Comparison of ENCODE assay signal across 25 cellular contexts in the genomic region with DNA sequence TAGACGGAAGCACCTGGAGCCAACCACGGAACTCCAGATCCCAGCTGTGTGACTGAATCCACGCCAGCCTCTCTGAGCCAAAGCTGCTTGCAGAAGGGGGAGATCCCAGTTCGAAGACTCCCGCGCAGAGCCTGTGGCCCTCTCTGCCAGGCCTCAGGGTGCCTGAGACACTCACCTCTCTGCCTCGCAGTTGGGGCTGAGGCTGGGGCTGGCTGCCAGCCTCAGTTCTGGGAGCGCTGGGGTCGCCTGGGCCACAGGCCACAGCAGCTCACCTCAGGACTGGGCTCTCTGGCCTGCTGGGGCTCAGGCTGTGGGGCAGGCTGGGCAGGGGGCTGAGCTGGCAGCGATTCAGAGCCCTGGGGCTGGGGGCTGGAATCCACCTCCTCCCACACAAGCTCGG. TPM values are rescaled to one million over a fixed set of nuclear protein-coding genes. Genes with fewer than 3 reads are reported as not detected.
DNase-seq lines count a peak whose midpoint lies in the region; ATAC-seq and TF ChIP-seq lines count a peak whose summit lies in the region.
"Had no signal": no experiment of that assay in that cellular context is flagged by ENCODE, and none has a peak within 500 bp of the region (broad histone marks: within the 10 kb centered on the region; RNA-seq: fewer than 3 reads in every experiment).

No MANE protein-coding gene starts in this region.

- no peak overlapping the region for H3K4ac ChIP-seq in neuronal stem cell (ENCODE audit: low read length)

- H3K9ac ChIP-seq in NT2/D1 (ENCODE audit: insufficient read length, low read depth): peak overlapping the region; percentile 12
- no peak overlapping the region for H3K9ac ChIP-seq in iPS-15b (ENCODE audit: low read depth, low read length)
- peak overlapping the region; percentile 17 for H3K9ac ChIP-seq in neuronal stem cell (ENCODE audit: low read depth, low read length, poor library complexity)

- H4K91ac ChIP-seq in neuronal stem cell (ENCODE audit: low read depth, low read length, poor library complexity): no peak overlapping the region

- H3K9me3 ChIP-seq in NT2/D1 (ENCODE audit: insufficient read depth, low read length) (no peaks in the 10 kb centered on the region), iPS-15b (ENCODE audit: control insufficient read depth, insufficient read depth, low read length) (no peaks in the 10 kb centered on the region), neuronal stem cell (replicated peaks in 1 of 2; ENCODE audit: control insufficient read depth in 2 of 2, insufficient read depth in 1 of 2, low read depth in 1 of 2, low read length in 2 of 2) (no peaks in the 10 kb centered on the region)
- H3K9me3 ChIP-seq: A549, BE2C had no signal

- peak overlapping the region; percentile 60 for H3K18ac ChIP-seq in neuronal stem cell (ENCODE audit: low read length)

- no peak overlapping the region for H2BK120ac ChIP-seq in neuronal stem cell (ENCODE audit: low read depth, low read length)

- no peak for TF ChIP-seq CTCF in foreskin keratinocyte (conservative IDR thresholded peaks at IDR 0.05)

- H3K27me3 ChIP-seq in NT2/D1 (ENCODE audit: insufficient read depth, insufficient read length): peaks cover 72% of the 10 kb centered on the region
- H3K27me3 ChIP-seq in iPS-15b (ENCODE audit: control insufficient read depth, insufficient read depth, low read length): peaks cover 78% of the 10 kb centered on the region
- H3K27me3 ChIP-seq in neuronal stem cell (ENCODE audit: control insufficient read depth in 3 of 3, insufficient read depth in 3 of 3, low read depth in 1 of 3, low read length in 3 of 3): peaks cover 36 to 86% (median 61%) of the 10 kb centered on the region in 3 experiments
- H3K27me3 ChIP-seq in foreskin keratinocyte: peaks cover 88% of the 10 kb centered on the region
- H3K27me3 ChIP-seq: BE2C had no signal

- H3K4me1 ChIP-seq in NT2/D1 (ENCODE audit: insufficient read depth, insufficient read length) (peaks cover 32% of the 10 kb centered on the region), iPS-15b (ENCODE audit: control insufficient read depth, insufficient read depth, low read length) (peaks cover 2% of the 10 kb centered on the region), neuronal stem cell (ENCODE audit: control insufficient read depth in 2 of 2, insufficient read depth in 1 of 2, low read depth in 1 of 2, low read length in 2 of 2) (peaks cover 8 to 31% of the 10 kb centered on the region in 2 donors), foreskin keratinocyte (no peaks in the 10 kb centered on the region)

- no peak overlapping the region for H3K27ac ChIP-seq in neuronal stem cell (replicated peaks; ENCODE audit: low read length)
- no peak overlapping the region for H3K27ac ChIP-seq in foreskin keratinocyte
- H3K27ac ChIP-seq: A549 had no signal

- H3K79me1 ChIP-seq in neuronal stem cell (ENCODE audit: low read depth, low read length): no peaks in the 10 kb centered on the region

- ATAC-seq in Right ventricle myocardium inferior (no peak), Right ventricle myocardium superior (ENCODE audit: poor library complexity) (no peak), foreskin keratinocyte (no peak), HG02885 (IDR thresholded peaks at IDR 0.05; ENCODE audit: poor library complexity, unreplicated experiment) (no peak)
- ATAC-seq: A549 had no signal

- H2AFZ ChIP-seq in neuronal stem cell (ENCODE audit: low read length): no peak overlapping the region

- H3K23ac ChIP-seq in neuronal stem cell (ENCODE audit: low read depth, low read length, poor library complexity): no peak overlapping the region

- H4K8ac ChIP-seq in neuronal stem cell (ENCODE audit: low read depth, low read length): no peak overlapping the region

- H2BK5ac ChIP-seq in neuronal stem cell (ENCODE audit: low read length): peak overlapping the region; percentile 30

- DNase-seq in Right ventricle myocardium inferior (ENCODE audit: missing footprints) (peak; percentile 25), Right ventricle myocardium superior (no peak), NT2/D1 (ENCODE audit: low read depth, low spot score) (no peak), neuronal stem cell (ENCODE audit: low spot score) (no peak), foreskin keratinocyte (no peak), HT-29 (ENCODE audit: low spot score) (no peak)
- DNase-seq: 8988T; ACHN; AML-193; BE2C; C1 segment of cervical spinal cord; Calu3; CD4-positive, alpha-beta memory T cell; COR-L47; DMS53; DMS79 treated with DMSO at 0.1 percent for 48 hours; GF-D8; GOT3; H7; HCEC 1CT had no signal

- intact Hi-C loops in Right ventricle myocardium inferior (cut with DNase I): no loop called here
- intact Hi-C loops in Right ventricle myocardium superior (cut with DNase I): loop anchor here (10.0 kb wide), 1 partner anchor 263 kb away; no protein-coding TSS in a partner anchor

- H3K4me3 ChIP-seq in NT2/D1 (ENCODE audit: insufficient read length, low read depth) (no peak overlapping the region), iPS-15b (ENCODE audit: low read depth, low read length) (peak overlapping the region; percentile 13), neuronal stem cell (ENCODE audit: low read length in 2 of 2) (no peak overlapping the region)
- H3K4me3 ChIP-seq: A549 had no signal

- H3K36me3 ChIP-seq in NT2/D1 (ENCODE audit: insufficient read depth, insufficient read length, low read length) (no peaks in the 10 kb centered on the region), iPS-15b (ENCODE audit: control insufficient read depth, insufficient read depth, low read length) (no peaks in the 10 kb centered on the region), neuronal stem cell (replicated peaks in 1 of 2; ENCODE audit: control insufficient read depth in 2 of 2, insufficient read depth in 2 of 2, low read length in 2 of 2) (no peaks in the 10 kb centered on the region)

- WGBS in neuronal stem cell (ENCODE audit: extremely low coverage in 2 of 2, insufficient read length in 2 of 2, insufficient replicate concordance in 1 of 2), 2 donors: no CpG with 5 or more reads among the region's 11 CpGs

- no peak overlapping the region for H3K14ac ChIP-seq in neuronal stem cell (ENCODE audit: low read length)

- peak overlapping the region; percentile 88 for H2AK5ac ChIP-seq in neuronal stem cell (ENCODE audit: low read depth, low read length)

- peak overlapping the region; percentile 92 for H2BK15ac ChIP-seq in neuronal stem cell (ENCODE audit: low read length)

- no peak overlapping the region for H3K4me2 ChIP-seq in neuronal stem cell (ENCODE audit: insufficient read depth, low read length, poor library complexity, severe bottlenecking)
- H3K4me2 ChIP-seq: A549 had no signal

- peak overlapping the region; percentile 86 for H2BK12ac ChIP-seq in neuronal stem cell (ENCODE audit: low read length)

RNA-seq across cellular contexts. Expression of a gene that starts 8.2 kb away (rescaled TPM):
- 80.9 TPM for total RNA-seq in Right ventricle myocardium inferior
- total RNA-seq in Right ventricle myocardium superior: 79.9 TPM
- 11.8 TPM for polyA plus RNA-seq in neuronal stem cell (2013, experiment 1 of 2)
- 11.0 TPM for polyA plus RNA-seq in neuronal stem cell (2013, experiment 2 of 2)
- total RNA-seq in foreskin keratinocyte: under 0.01 and 0.14 TPM in 2 replicates
- 0.06 and 0.29 TPM in 2 replicates for polyA plus RNA-seq in foreskin keratinocyte
- 9.9 and 11.4 TPM in 2 replicates for total RNA-seq in HT-29 (2014; rRNA removed; shearing (Covaris generic))
- total RNA-seq: CD4-positive, alpha-beta memory T cell; G401 had no signal
- polyA plus RNA-seq: CD4-positive, alpha-beta memory T cell had no signal

RNA-seq across cellular contexts. Expression of a gene that starts 13.6 kb away (rescaled TPM):
- total RNA-seq in Right ventricle myocardium inferior (not detected), Right ventricle myocardium superior (not detected), foreskin keratinocyte (not detected in 2 replicates)
- not detected for polyA plus RNA-seq in neuronal stem cell (2013, experiment 1 of 2)
- not detected for polyA plus RNA-seq in neuronal stem cell (2013, experiment 2 of 2)
- polyA plus RNA-seq in foreskin keratinocyte: not detected in 2 replicates
- total RNA-seq in HT-29 (2014; rRNA removed; shearing (Covaris generic)): not detected in 2 replicates
- total RNA-seq: Calu3; CD4-positive, alpha-beta memory T cell; Daoy; G401; H7 had no signal
- polyA plus RNA-seq: A549; CD4-positive, alpha-beta memory T cell had no signal

RNA-seq across cellular contexts. Expression of a gene that starts 24.2 kb away (rescaled TPM):
- total RNA-seq in Right ventricle myocardium inferior (not detected), Right ventricle myocardium superior (not detected), foreskin keratinocyte (2.0 and 2.9 TPM in 2 replicates)
- polyA plus RNA-seq in neuronal stem cell (2013, experiment 1 of 2): 1.0 TPM
- polyA plus RNA-seq in neuronal stem cell (2013, experiment 2 of 2): 0.82 TPM
- polyA plus RNA-seq in foreskin keratinocyte: 3.6 and 3.7 TPM in 2 replicates
- 1.8 and 3.4 TPM in 2 replicates for total RNA-seq in HT-29 (2014; rRNA removed; shearing (Covaris generic))
- total RNA-seq: Calu3; CD4-positive, alpha-beta memory T cell; Daoy; G401; H7 had no signal
- polyA plus RNA-seq: A549; CD4-positive, alpha-beta memory T cell had no signal
